25 cellular contexts compared by ENCODE assay signal in the genomic region with DNA sequence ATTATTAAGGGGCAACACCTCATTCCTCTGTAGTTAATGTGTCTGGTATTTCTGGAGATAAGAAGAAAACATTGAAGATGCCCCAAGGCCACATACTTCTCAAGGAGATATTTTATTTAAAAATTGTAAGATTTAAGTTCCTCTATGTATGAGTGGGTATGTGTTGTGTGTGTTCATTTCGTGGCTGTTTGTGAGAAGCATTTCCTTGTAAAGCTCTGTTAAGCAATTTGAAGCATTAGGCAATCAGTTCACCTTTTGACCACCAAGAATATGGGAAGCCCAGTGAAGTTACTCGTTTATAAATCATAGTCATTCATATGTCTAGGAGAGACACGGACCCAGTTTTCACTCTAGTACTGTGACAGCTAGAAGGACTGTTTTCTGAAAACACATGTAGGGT.
DNase-seq lines count a peak whose midpoint lies in the region; ATAC-seq, FAIRE-seq and TF ChIP-seq lines count a peak whose summit lies in the region.
"Had no signal": no experiment of that assay in that cellular context is flagged by ENCODE, and none has a peak within 500 bp of the region (broad histone marks: within the 10 kb centered on the region; RNA-seq: fewer than 3 reads in every experiment).

No MANE protein-coding gene starts in this region.

- no peaks in the 10 kb centered on the region for H3K27me3 Mint-ChIP-seq in osteocyte (ENCODE audit: unreplicated experiment)
- no peaks in the 10 kb centered on the region for H3K27me3 Mint-ChIP-seq in CD14-positive monocyte (ENCODE audit: low read depth in 3 of 3)

- FAIRE-seq in HTR-8/SVneo (lab: Jason Lieb, UNC) = no peak
- FAIRE-seq: A549, GM12878, HepG2 had no signal

- TF ChIP-seq CTCF in fibroblast of lung (conservative IDR thresholded peaks at IDR 0.05 in 1 of 2, IDR thresholded peaks at IDR 0.05 in 1 of 2; ENCODE audit: low read depth in 1 of 2, low read length in 2 of 2) (no peak), osteocyte (IDR thresholded peaks at IDR 0.05) (no peak), CD14-positive monocyte (IDR thresholded peaks at IDR 0.05) (no peak)

- no peaks in the 10 kb centered on the region for H3K9me3 ChIP-seq in fibroblast of lung (ENCODE audit: control insufficient read depth, insufficient read depth, low read depth, low read length)
- H3K9me3 ChIP-seq: A549 had no signal

- no peaks in the 10 kb centered on the region for H3K27me3 ChIP-seq in fibroblast of lung (ENCODE audit: control insufficient read depth, insufficient read depth, low read length)
- H3K27me3 ChIP-seq: BLaER1 had no signal

- no peaks in the 10 kb centered on the region for H3K79me2 ChIP-seq in fibroblast of lung (ENCODE audit: control insufficient read depth, insufficient read depth, low read length)

- H3K27ac Mint-ChIP-seq in osteocyte (ENCODE audit: unreplicated experiment) (peak overlapping the region; percentile 74), CD14-positive monocyte (no peak overlapping the region)
- H3K27ac Mint-ChIP-seq: CD8-positive, alpha-beta T cell had no signal

- no peak overlapping the region for H2AFZ ChIP-seq in fibroblast of lung (ENCODE audit: low read length)

- H3K4me2 ChIP-seq in fibroblast of lung (ENCODE audit: extremely low read depth, insufficient read depth, low read length) = no peak overlapping the region
- H3K4me2 ChIP-seq: A549, BLaER1, KMS-11 had no signal

- H3K4me3 ChIP-seq in fibroblast of lung (replicated peaks in 1 of 4; ENCODE audit: control extremely low read depth in 1 of 4, insufficient read depth in 1 of 4, low read depth in 3 of 4, low read length in 4 of 4) = no peak overlapping the region
- H3K4me3 ChIP-seq: A549, BLaER1, GM12878 had no signal

- no peaks in the 10 kb centered on the region for H4K20me1 ChIP-seq in fibroblast of lung (ENCODE audit: control insufficient read depth, extremely low read depth, insufficient read depth, low read length)
- H4K20me1 ChIP-seq: BLaER1 had no signal

- no peak overlapping the region for H3K9ac ChIP-seq in fibroblast of lung (ENCODE audit: insufficient read depth, low read length)
- H3K9ac ChIP-seq: BLaER1, KMS-11 had no signal

- no peaks in the 10 kb centered on the region for H3K36me3 Mint-ChIP-seq in osteocyte (ENCODE audit: unreplicated experiment)
- no peaks in the 10 kb centered on the region for H3K36me3 Mint-ChIP-seq in CD14-positive monocyte
- H3K36me3 Mint-ChIP-seq: CD8-positive, alpha-beta T cell had no signal

- H3K4me1 ChIP-seq in fibroblast of lung (ENCODE audit: control insufficient read depth, extremely low read depth, insufficient read depth, low read length) = no peaks in the 10 kb centered on the region
- H3K4me1 ChIP-seq: A549, BLaER1 had no signal

- peak; percentile 1 for DNase-seq in HTR-8/SVneo (ENCODE audit: insufficient read length, low spot score)
- DNase-seq in NOMO-1 treated with DMSO at 0.1 percent for 48 hours (lab: John Stamatoyannopoulos, UW; ENCODE audit: unreplicated experiment) = peak; percentile 76
- DNase-seq in fibroblast of lung (ENCODE audit: low read depth in 2 of 2) = peak; percentile 29 to 44
- no peak for DNase-seq in osteocyte (ENCODE audit: extremely low spot score, unreplicated experiment)
- no peak for DNase-seq in CD14-positive monocyte (ENCODE audit: low spot score)
- no peak for DNase-seq in activated CD4-positive, alpha-beta T cell treated with anti-CD3 and anti-CD28 coated beads, Interleukin-2, amount 50 U/mL, for 48 hours
- DNase-seq: CD8-positive, alpha-beta T cell; DMS53; EL; GOT3; NCI-H1092; NCI-H1436 treated with DMSO at 0.1 percent for 48 hours; NCI-H2081; NCI-H748 treated with DMSO at 0.1 percent for 48 hours; PC-3; SIG-M5 had no signal

- ATAC-seq in GM18867 (IDR thresholded peaks at IDR 0.05; ENCODE audit: unreplicated experiment) = no peak
- ATAC-seq: A549; CD8-positive, alpha-beta T cell; GM12878; HCT116; HepG2; PC-3; SK-N-SH treated with all-trans-retinoic acid at 6 μM for 48 hours had no signal

- intact Hi-C loops in CD14-positive monocyte (cut with micrococcal nuclease) = no loop called here

- H3K4me3 Mint-ChIP-seq in osteocyte (ENCODE audit: unreplicated experiment) (no peak overlapping the region), CD14-positive monocyte (no peak overlapping the region)
- H3K4me3 Mint-ChIP-seq: CD8-positive, alpha-beta T cell had no signal

- peaks cover 4% of the 10 kb centered on the region for H3K9me3 Mint-ChIP-seq in osteocyte (ENCODE audit: unreplicated experiment)
- H3K9me3 Mint-ChIP-seq in CD14-positive monocyte = peaks cover 3 to 9% (median 5%) of the 10 kb centered on the region in 7 donors
- H3K9me3 Mint-ChIP-seq: CD8-positive, alpha-beta T cell had no signal

- no peak overlapping the region for H3K27ac ChIP-seq in fibroblast of lung (ENCODE audit: insufficient read depth, low read length)
- H3K27ac ChIP-seq: A549, BLaER1, KMS-11, RWPE1 had no signal

- H3K4me1 Mint-ChIP-seq in osteocyte (ENCODE audit: unreplicated experiment) = peaks cover 44% of the 10 kb centered on the region
- no peaks in the 10 kb centered on the region for H3K4me1 Mint-ChIP-seq in CD14-positive monocyte

- H3K36me3 ChIP-seq in fibroblast of lung (ENCODE audit: control insufficient read depth, insufficient read depth, low read length) = no peaks in the 10 kb centered on the region
- H3K36me3 ChIP-seq: BLaER1 had no signal

Comparison
In these comparisons a context has a peak if more than half of its experiments do, and no peak if none do; other contexts are left out.
1. DNase-seq: peak in HTR-8/SVneo (single experiment), NOMO-1 treated with DMSO at 0.1 percent for 48 hours (single experiment) and fibroblast of lung (2 of 2); none in osteocyte (single experiment), CD14-positive monocyte (single experiment) and activated CD4-positive, alpha-beta T cell treated with anti-CD3 and anti-CD28 coated beads, Interleukin-2, amount 50 U/mL, for 48 hours (0 of 2).